Comparison of ENCODE assay signal across 7 cellular contexts in genomic region chr1:86018311-86018923, GRCh38.
A peak's percentile ranks its signal among the peaks of the same experiment; 100 is the strongest.
DNase-seq lines count a peak whose midpoint lies in the region; ATAC-seq lines count a peak whose summit lies in the region.

No MANE protein-coding gene starts in this region.

- peak; percentile 70 for ATAC-seq in GM18909 (IDR thresholded peaks at IDR 0.05; ENCODE audit: poor library complexity, unreplicated experiment)
- ATAC-seq in HG03460 (IDR thresholded peaks at IDR 0.05; ENCODE audit: unreplicated experiment), result peak; percentile 48

- DNase-seq in DMS53 (lab: John Stamatoyannopoulos, UW), result peak; percentile 69
- DNase-seq in RPMI7951 (ENCODE audit: low read depth), result peak; percentile 28
- peak; percentile 10 for DNase-seq in fibroblast of gingiva (ENCODE audit: low read depth)
- peak; percentile 75 for DNase-seq in retina
- DNase-seq in stimulated activated naive CD4-positive, alpha-beta T cell (lab: John Stamatoyannopoulos, UW), result no peak

Comparison
In these comparisons a context has a peak if more than half of its experiments do, and no peak if none do; other contexts are left out.
1. DNase-seq: peak in DMS53 (single experiment), RPMI7951 (single experiment), fibroblast of gingiva (single experiment) and retina (single experiment); none in stimulated activated naive CD4-positive, alpha-beta T cell (0 of 6).